ENCODE assay signal across 18 cellular contexts in the genomic region with DNA sequence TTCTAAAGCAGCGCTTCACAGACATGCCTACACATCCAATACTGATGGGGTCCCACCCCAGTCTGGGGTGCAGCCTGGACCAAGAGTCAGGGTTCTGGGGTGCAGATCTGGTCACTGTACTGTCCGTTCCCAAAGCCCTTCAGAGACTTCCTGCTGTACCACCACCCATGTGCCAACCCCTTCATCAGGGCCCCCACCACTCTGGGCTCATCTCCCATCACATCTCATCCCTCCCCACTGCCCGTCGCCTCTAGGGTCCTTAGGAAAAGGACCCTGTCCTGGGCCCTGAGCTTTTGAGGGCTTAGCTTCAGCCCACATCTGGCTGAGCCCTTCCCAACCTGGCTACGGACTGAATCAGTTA. TPM values are rescaled to one million over a fixed set of nuclear protein-coding genes. Genes with fewer than 3 reads are reported as not detected.
DNase-seq lines count a peak whose midpoint lies in the region; ATAC-seq and TF ChIP-seq lines count a peak whose summit lies in the region.
"Had no signal": no experiment of that assay in that cellular context is flagged by ENCODE, and none has a peak within 500 bp of the region (broad histone marks: within the 10 kb centered on the region; RNA-seq: fewer than 3 reads in every experiment).

No MANE protein-coding gene starts in this region.

- H3K9me3 ChIP-seq in effector memory CD4-positive, alpha-beta T cell (ENCODE audit: control insufficient read depth, low read length) = no peaks in the 10 kb centered on the region
- H3K9me3 ChIP-seq: SJCRH30 had no signal

- intact Hi-C loops in posterior vena cava (cut with DNase I) = no loop called here

- H3K4me3 ChIP-seq in HL-60 (replicated peaks; ENCODE audit: insufficient read depth, low read length) = no peak overlapping the region
- no peak overlapping the region for H3K4me3 ChIP-seq in effector memory CD4-positive, alpha-beta T cell (ENCODE audit: insufficient read depth, low read depth, low read length, poor library complexity, severe bottlenecking)
- H3K4me3 ChIP-seq: SJCRH30 had no signal

- H3K27me3 ChIP-seq in HL-60 (ENCODE audit: insufficient read depth, poor library complexity, severe bottlenecking) = no peaks in the 10 kb centered on the region
- no peaks in the 10 kb centered on the region for H3K27me3 ChIP-seq in effector memory CD4-positive, alpha-beta T cell (replicated peaks; ENCODE audit: control insufficient read depth, insufficient read depth, low read length, poor library complexity, severe bottlenecking)

- no peaks in the 10 kb centered on the region for H3K36me3 ChIP-seq in effector memory CD4-positive, alpha-beta T cell (ENCODE audit: control insufficient read depth, insufficient read depth, low read length)
- H3K36me3 ChIP-seq: SJCRH30 had no signal

- H3K36me3 Mint-ChIP-seq in activated T-helper 17 cell treated with anti-CD3 and anti-CD28 coated beads, Interleukin-2, amount 50 U/mL, for 72 hours (ENCODE audit: low read depth) = no peaks in the 10 kb centered on the region

- TF ChIP-seq CTCF in HL-60 (IDR thresholded peaks at IDR 0.05; ENCODE audit: insufficient read depth, low read length) = no peak

- no peaks in the 10 kb centered on the region for H3K4me1 Mint-ChIP-seq in activated T-helper 17 cell treated with anti-CD3 and anti-CD28 coated beads, Interleukin-2, amount 50 U/mL, for 72 hours

- H3K27ac Mint-ChIP-seq in activated T-helper 17 cell treated with anti-CD3 and anti-CD28 coated beads, Interleukin-2, amount 50 U/mL, for 72 hours = peak overlapping the region; percentile 48
- H3K27ac Mint-ChIP-seq: CD4-positive, alpha-beta T cell had no signal

- H3K27ac ChIP-seq in HL-60 (replicated peaks) = peak overlapping the region; percentile 78
- H3K27ac ChIP-seq in effector memory CD4-positive, alpha-beta T cell (ENCODE audit: insufficient read depth, low read length, poor library complexity, severe bottlenecking) = no peak overlapping the region
- H3K27ac ChIP-seq: SJCRH30 had no signal

- no peak for DNase-seq in HL-60 (ENCODE audit: low read depth in 1 of 2, low spot score in 1 of 2)
- peak; percentile 69 for DNase-seq in mesenteric fat pad (ENCODE audit: low spot score)
- DNase-seq in posterior vena cava (ENCODE audit: low spot score) = peak; percentile 41
- no peak for DNase-seq in effector memory CD4-positive, alpha-beta T cell
- DNase-seq: CD4-positive, alpha-beta T cell; EL; H9; KG1; NCI-H1436; NCI-H2029; NCI-H2171; NCI-H446; NCI-H748 treated with DMSO at 0.1 percent for 48 hours; RPMI8226; SJCRH30 had no signal

- H3K27me3 Mint-ChIP-seq in activated T-helper 17 cell treated with anti-CD3 and anti-CD28 coated beads, Interleukin-2, amount 50 U/mL, for 72 hours = no peaks in the 10 kb centered on the region
- H3K27me3 Mint-ChIP-seq: CD4-positive, alpha-beta T cell had no signal

- H3K9me3 Mint-ChIP-seq in activated T-helper 17 cell treated with anti-CD3 and anti-CD28 coated beads, Interleukin-2, amount 50 U/mL, for 72 hours = no peaks in the 10 kb centered on the region
- H3K9me3 Mint-ChIP-seq: CD4-positive, alpha-beta T cell had no signal

- no peak overlapping the region for H3K4me3 Mint-ChIP-seq in activated T-helper 17 cell treated with anti-CD3 and anti-CD28 coated beads, Interleukin-2, amount 50 U/mL, for 72 hours
- H3K4me3 Mint-ChIP-seq: CD4-positive, alpha-beta T cell; H9 had no signal

- ATAC-seq in activated T-helper 17 cell treated with anti-CD3 and anti-CD28 coated beads, Interleukin-2, amount 50 U/mL, for 72 hours (replicated peaks) = no peak
- ATAC-seq in HG02870 (IDR thresholded peaks at IDR 0.05; ENCODE audit: unreplicated experiment) (no peak), GM21619 (IDR thresholded peaks at IDR 0.05; ENCODE audit: unreplicated experiment) (no peak)

- H3K4me1 ChIP-seq in effector memory CD4-positive, alpha-beta T cell (ENCODE audit: control insufficient read depth, insufficient read depth, low read length, poor library complexity, severe bottlenecking) = no peaks in the 10 kb centered on the region
- H3K4me1 ChIP-seq: SJCRH30 had no signal

RNA-seq across cellular contexts. Expression of a gene that starts 37.9 kb away (rescaled TPM):
- total RNA-seq in activated T-helper 17 cell treated with anti-CD3 and anti-CD28 coated beads, Interleukin-2, amount 50 U/mL, for 72 hours = 100 to 1,000 TPM in 1 of 2 donors, 10 to 100 TPM in 1; 85.6 to 425 TPM
- 169 TPM for total RNA-seq in mesenteric fat pad
- total RNA-seq in posterior vena cava = 100 to 1,000 TPM in 1 of 2 donors, 10 to 100 TPM in 1; 82.2 to 135 TPM

Comparison
In these comparisons a context has a peak if more than half of its experiments do, and no peak if none do; other contexts are left out.
1. DNase-seq: peak in mesenteric fat pad (single experiment) and posterior vena cava (single experiment); none in HL-60 (0 of 2) and effector memory CD4-positive, alpha-beta T cell (0 of 3).